Comparison of ENCODE assay signal across 22 cellular contexts in genomic region chrX:131938749-131939148, GRCh38.
DNase-seq lines count a peak whose midpoint lies in the region; ATAC-seq, FAIRE-seq and TF ChIP-seq lines count a peak whose summit lies in the region.
"Had no signal": no experiment of that assay in that cellular context is flagged by ENCODE, and none has a peak within 500 bp of the region (broad histone marks: within the 10 kb centered on the region; RNA-seq: fewer than 3 reads in every experiment).

No MANE protein-coding gene starts in this region.

- no peak for TF ChIP-seq CTCF in K562 (IDR thresholded peaks at IDR 0.05 in 2 of 3, conservative IDR thresholded peaks at IDR 0.05 in 1 of 3; ENCODE audit: insufficient read depth in 2 of 3, low read depth in 1 of 3, low read length in 3 of 3)

- no peak overlapping the region for H3K18ac ChIP-seq in mesendoderm (ENCODE audit: low read length)

- no peaks in the 10 kb centered on the region for H3K79me1 ChIP-seq in mesendoderm (ENCODE audit: low read length)

- no peak overlapping the region for H3K9ac ChIP-seq in K562 (ENCODE audit: insufficient read depth in 1 of 2, low read depth in 2 of 2, low read length in 2 of 2)
- H3K9ac ChIP-seq in mesendoderm (ENCODE audit: low read length), result no peak overlapping the region
- H3K9ac ChIP-seq: BLaER1 treated with 17β-estradiol and CSF1 and Interleukin-3, amounts not matched to agents 10 nM and 100 nM had no signal

- H3K23ac ChIP-seq in mesendoderm (ENCODE audit: low read length), result no peak overlapping the region

- H3K4me1 ChIP-seq in K562 (replicated peaks in 1 of 2; ENCODE audit: control insufficient read depth in 2 of 2, insufficient read depth in 2 of 2, low read length in 2 of 2) (peaks cover 0 to 17% of the 10 kb centered on the region in 2 experiments; a peak in 3 of 5 replicates), mesendoderm (ENCODE audit: control insufficient read depth, low read depth, low read length) (no peaks in the 10 kb centered on the region), small intestine (ENCODE audit: control insufficient read depth in 2 of 2, insufficient read depth in 1 of 2, low read depth in 1 of 2, low read length in 1 of 2) (no peaks in the 10 kb centered on the region)
- H3K4me1 ChIP-seq: A549; BLaER1 treated with 17β-estradiol and CSF1 and Interleukin-3, amounts not matched to agents 10 nM and 100 nM; Caco-2 had no signal

- H3K4me2 ChIP-seq in K562 (ENCODE audit: insufficient read depth, low read length), result no peak overlapping the region
- no peak overlapping the region for H3K4me2 ChIP-seq in mesendoderm (ENCODE audit: low read length)
- H3K4me2 ChIP-seq: A549; BLaER1 treated with 17β-estradiol and CSF1 and Interleukin-3, amounts not matched to agents 10 nM and 100 nM had no signal

- H3K36me3 ChIP-seq in K562 (ENCODE audit: control insufficient read depth, insufficient read depth, low read length) (no peaks in the 10 kb centered on the region), mesendoderm (ENCODE audit: control insufficient read depth, insufficient read depth, low read length) (no peaks in the 10 kb centered on the region), small intestine (ENCODE audit: control insufficient read depth in 2 of 2, insufficient read depth in 2 of 2, low read length in 2 of 2) (no peaks in the 10 kb centered on the region)
- H3K36me3 ChIP-seq: BLaER1 treated with 17β-estradiol and CSF1 and Interleukin-3, amounts not matched to agents 10 nM and 100 nM had no signal

- in situ Hi-C loops in K562 (cut with MboI), result no loop called here

- H2BK15ac ChIP-seq in mesendoderm (replicated peaks; ENCODE audit: low read depth), result no peak overlapping the region

- no peaks in the 10 kb centered on the region for H3K9me3 ChIP-seq in K562 (replicated peaks; ENCODE audit: control insufficient read depth, insufficient read depth, low read depth, low read length)
- H3K9me3 ChIP-seq in small intestine (ENCODE audit: control insufficient read depth, low read depth), result no peaks in the 10 kb centered on the region
- H3K9me3 ChIP-seq: A549, Caco-2 had no signal

- H3K4me3 ChIP-seq in K562 (no peak overlapping the region), mesendoderm (ENCODE audit: low read length) (no peak overlapping the region), small intestine (ENCODE audit: low read depth in 1 of 2, low read length in 2 of 2) (no peak overlapping the region)
- H3K4me3 ChIP-seq: A549; BLaER1 treated with 17β-estradiol and CSF1 and Interleukin-3, amounts not matched to agents 10 nM and 100 nM had no signal

- no TSS peak for BruUV-seq in K562 (replicated peaks; lab: Mats Ljungman, UMichigan)

- DNase-seq in NAMALWA (ENCODE audit: low spot score), result peak; percentile 1
- DNase-seq in K562 (ENCODE audit: extremely low read depth in 1 of 4, low spot score in 3 of 4), result no peak
- DNase-seq in mesendoderm, result peak; percentile 10
- DNase-seq in small intestine, result no peak
- DNase-seq in NCI-H2227 treated with DMSO at 0.1 percent for 48 hours (lab: John Stamatoyannopoulos, UW), result no peak
- DNase-seq in SHP77 treated with DMSO at 0.1 percent for 48 hours (lab: John Stamatoyannopoulos, UW), result no peak
- no peak for DNase-seq in activated CD4-positive, alpha-beta T cell treated with anti-CD3 and anti-CD28 coated beads, Interleukin-2, amount 50 U/mL, for 48 hours
- DNase-seq: AML-193; Caco-2; Calu3; CD4-positive, alpha-beta T cell; CD8-positive, alpha-beta T cell; DMS79 treated with DMSO at 0.1 percent for 48 hours; GF-D8 had no signal

- no peak overlapping the region for H2AFZ ChIP-seq in K562 (ENCODE audit: low read depth, low read length)

- no peaks in the 10 kb centered on the region for H3K9me1 ChIP-seq in K562 (ENCODE audit: control insufficient read depth, insufficient read depth, low read length)

- H2AK5ac ChIP-seq in mesendoderm (ENCODE audit: low read length), result no peak overlapping the region

- 35% methylated on average over 8 of the region's 8 CpGs for WGBS in K562 (ENCODE audit: insufficient coverage, low coverage, missing lambda C conversion rate)
- no CpG with 5 or more reads among the region's 8 CpGs for WGBS in mesendoderm (ENCODE audit: extremely low coverage, insufficient coverage, low lambda C conversion rate)
- 75 to 91% (median 82%) methylated on average over 8 of the region's 8 CpGs for WGBS in small intestine, 3 donors

- CTCF ChIA-PET in K562 (lab: Yijun Ruan, JAX; ENCODE audit: low intra/inter-chr PET ratio), result no interaction called here

- TF ChIP-seq RAD21 in K562 (CRISPR knock-in tag; conservative IDR thresholded peaks at IDR 0.05 in 1 of 2, IDR thresholded peaks at IDR 0.05 in 1 of 2), result no peak

- POLR2A ChIA-PET in K562 (lab: Yijun Ruan, JAX), result no interaction called here

- intact Hi-C loops in K562 (cut with micrococcal nuclease), result no loop called here

- no peaks in the 10 kb centered on the region for H3K27me3 ChIP-seq in K562 (ENCODE audit: control insufficient read depth in 2 of 2, insufficient read depth in 2 of 2, low read length in 2 of 2)
- H3K27me3 ChIP-seq in mesendoderm (ENCODE audit: insufficient read depth, low read length, poor library complexity), result no peaks in the 10 kb centered on the region
- H3K27me3 ChIP-seq in small intestine (ENCODE audit: control insufficient read depth in 2 of 2, insufficient read depth in 2 of 2, low read length in 2 of 2), result peaks cover 0 to 2% of the 10 kb centered on the region in 2 donors

- H4K20me1 ChIP-seq in K562 (replicated peaks; ENCODE audit: control insufficient read depth, insufficient read depth, low read length), result no peaks in the 10 kb centered on the region
- H4K20me1 ChIP-seq: BLaER1 treated with 17β-estradiol and CSF1 and Interleukin-3, amounts not matched to agents 10 nM and 100 nM had no signal

- TF ChIP-seq POLR2A in K562 (conservative IDR thresholded peaks at IDR 0.05), result no peak

- H3K79me2 ChIP-seq in K562 (ENCODE audit: control insufficient read depth, insufficient read depth, low read length), result no peaks in the 10 kb centered on the region
- H3K79me2 ChIP-seq in mesendoderm (ENCODE audit: control insufficient read depth, insufficient read depth, low read length), result no peaks in the 10 kb centered on the region

- H3K56ac ChIP-seq in mesendoderm (ENCODE audit: low read length), result no peak overlapping the region

- no peak for ATAC-seq in K562
- ATAC-seq: A549; CD8-positive, alpha-beta T cell had no signal

- H3K27ac ChIP-seq in K562 (ENCODE audit: extremely low read depth, low read depth, low read length), result no peak overlapping the region
- H3K27ac ChIP-seq in mesendoderm (ENCODE audit: low read depth, low read length), result no peak overlapping the region
- no peak overlapping the region for H3K27ac ChIP-seq in small intestine (ENCODE audit: low read depth in 1 of 2, low read length in 1 of 2)
- H3K27ac ChIP-seq: 22Rv1; A549; BLaER1 treated with 17β-estradiol and CSF1 and Interleukin-3, amounts not matched to agents 10 nM and 100 nM; C4-2B had no signal

- no peak overlapping the region for H4K5ac ChIP-seq in mesendoderm (ENCODE audit: low read length)

- no peak overlapping the region for H2BK5ac ChIP-seq in mesendoderm (ENCODE audit: low read length)

- H2BK120ac ChIP-seq in mesendoderm (ENCODE audit: low read depth, low read length), result no peak overlapping the region

- no peak for FAIRE-seq in K562 (lab: Jason Lieb, UNC)
- peak; percentile 15 for FAIRE-seq in small intestine (lab: Jason Lieb, UNC)
- FAIRE-seq: D721Med, G401.6, GM12891, GM19239 had no signal

- no peak for TF ChIP-seq EP300 in K562 (IDR thresholded peaks at IDR 0.05; ENCODE audit: low read length)

- H4K8ac ChIP-seq in mesendoderm (ENCODE audit: low read depth, low read length), result no peak overlapping the region

- H3K4ac ChIP-seq in mesendoderm (ENCODE audit: low read depth, low read length), result no peak overlapping the region

TF ChIP-seq in K562, 482 proteins besides CTCF, POLR2A, EP300 and RAD21:
- TF ChIP-seq BRF1 (IDR thresholded peaks at IDR 0.05; ENCODE audit: borderline replicate concordance, extremely low read depth, insufficient read length) (no peak), TBP (optimal IDR thresholded peaks at IDR 0.05; ENCODE audit: low read depth, low read length) (peak; percentile 78)

Comparison
In these comparisons a context has a peak if more than half of its experiments do, and no peak if none do; other contexts are left out.
1. DNase-seq: peak in NAMALWA (single experiment) and mesendoderm (single experiment); none in K562 (0 of 4), small intestine (single experiment), NCI-H2227 treated with DMSO at 0.1 percent for 48 hours (single experiment), SHP77 treated with DMSO at 0.1 percent for 48 hours (single experiment) and activated CD4-positive, alpha-beta T cell treated with anti-CD3 and anti-CD28 coated beads, Interleukin-2, amount 50 U/mL, for 48 hours (0 of 2).